Comparison of ENCODE assay signal across 8 cellular contexts in genomic region chr3:177427540-177427939, GRCh38.
DNase-seq lines count a peak whose midpoint lies in the region; ATAC-seq lines count a peak whose summit lies in the region.

No MANE protein-coding gene starts in this region.

- H3K4me3 Mint-ChIP-seq in activated CD4-positive, alpha-beta T cell treated with anti-CD3 and anti-CD28 coated beads, Interleukin-2, amount 10 ng/mL, durations not matched to agents 24 days and 14 days: peak overlapping the region; percentile 65
- peak overlapping the region; percentile 66 for H3K4me3 Mint-ChIP-seq in activated T-helper 17 cell treated with anti-CD3 and anti-CD28 coated beads, Interleukin-2, amount 50 U/mL, for 72 hours
- H3K4me3 Mint-ChIP-seq in stimulated activated effector memory CD8-positive, alpha-beta T cell treated with anti-CD3 and anti-CD28 coated beads, Interleukin-12 subunit alpha, Interleukin-12 subunit beta, amount 100 ng/mL, for 72 hours: peak overlapping the region; percentile 58

- peaks cover 29% of the 10 kb centered on the region for H3K4me1 Mint-ChIP-seq in activated CD4-positive, alpha-beta T cell treated with anti-CD3 and anti-CD28 coated beads, Interleukin-2, amount 10 ng/mL, durations not matched to agents 24 days and 14 days
- H3K4me1 Mint-ChIP-seq in activated T-helper 17 cell treated with anti-CD3 and anti-CD28 coated beads, Interleukin-2, amount 50 U/mL, for 72 hours: peaks cover 36% of the 10 kb centered on the region
- H3K4me1 Mint-ChIP-seq in stimulated activated effector memory CD8-positive, alpha-beta T cell treated with anti-CD3 and anti-CD28 coated beads, Interleukin-12 subunit alpha, Interleukin-12 subunit beta, amount 100 ng/mL, for 72 hours: peaks cover 21% of the 10 kb centered on the region

- peaks cover 5% of the 10 kb centered on the region for H3K9me3 Mint-ChIP-seq in activated CD4-positive, alpha-beta T cell treated with anti-CD3 and anti-CD28 coated beads, Interleukin-2, amount 10 ng/mL, durations not matched to agents 24 days and 14 days
- no peaks in the 10 kb centered on the region for H3K9me3 Mint-ChIP-seq in activated T-helper 17 cell treated with anti-CD3 and anti-CD28 coated beads, Interleukin-2, amount 50 U/mL, for 72 hours
- H3K9me3 Mint-ChIP-seq in stimulated activated effector memory CD8-positive, alpha-beta T cell treated with anti-CD3 and anti-CD28 coated beads, Interleukin-12 subunit alpha, Interleukin-12 subunit beta, amount 100 ng/mL, for 72 hours: no peaks in the 10 kb centered on the region

- intact Hi-C loops in activated CD4-positive, alpha-beta T cell treated with anti-CD3 and anti-CD28 coated beads, Interleukin-2, amount 10 ng/mL, durations not matched to agents 24 days and 14 days (cut with micrococcal nuclease): loop anchor here (1.0 to 10.0 kb wide), 11 partner anchors 67 to 575 kb away; no protein-coding TSS in a partner anchor

- H3K27me3 Mint-ChIP-seq in activated CD4-positive, alpha-beta T cell treated with anti-CD3 and anti-CD28 coated beads, Interleukin-2, amount 10 ng/mL, durations not matched to agents 24 days and 14 days: peaks cover 9% of the 10 kb centered on the region
- H3K27me3 Mint-ChIP-seq in activated T-helper 17 cell treated with anti-CD3 and anti-CD28 coated beads, Interleukin-2, amount 50 U/mL, for 72 hours: peaks cover 4% of the 10 kb centered on the region

- H3K36me3 Mint-ChIP-seq in activated CD4-positive, alpha-beta T cell treated with anti-CD3 and anti-CD28 coated beads, Interleukin-2, amount 10 ng/mL, durations not matched to agents 24 days and 14 days (ENCODE audit: low read depth): peaks cover 3% of the 10 kb centered on the region
- no peaks in the 10 kb centered on the region for H3K36me3 Mint-ChIP-seq in activated T-helper 17 cell treated with anti-CD3 and anti-CD28 coated beads, Interleukin-2, amount 50 U/mL, for 72 hours (ENCODE audit: low read depth)
- peaks cover 9% of the 10 kb centered on the region for H3K36me3 Mint-ChIP-seq in stimulated activated effector memory CD8-positive, alpha-beta T cell treated with anti-CD3 and anti-CD28 coated beads, Interleukin-12 subunit alpha, Interleukin-12 subunit beta, amount 100 ng/mL, for 72 hours

- peak overlapping the region; percentile 91 for H3K27ac Mint-ChIP-seq in activated CD4-positive, alpha-beta T cell treated with anti-CD3 and anti-CD28 coated beads, Interleukin-2, amount 10 ng/mL, durations not matched to agents 24 days and 14 days
- H3K27ac Mint-ChIP-seq in activated T-helper 17 cell treated with anti-CD3 and anti-CD28 coated beads, Interleukin-2, amount 50 U/mL, for 72 hours: peak overlapping the region; percentile 87
- peak overlapping the region; percentile 82 for H3K27ac Mint-ChIP-seq in stimulated activated effector memory CD8-positive, alpha-beta T cell treated with anti-CD3 and anti-CD28 coated beads, Interleukin-12 subunit alpha, Interleukin-12 subunit beta, amount 100 ng/mL, for 72 hours

- peak; percentile 69 for DNase-seq in activated CD4-positive, alpha-beta T cell treated with anti-CD3 and anti-CD28 coated beads, Interleukin-2, amount 10 ng/mL, durations not matched to agents 24 days and 14 days
- no peak for DNase-seq in activated CD4-positive, alpha-beta T cell treated with anti-CD3 and anti-CD28 coated beads for 1 hour
- DNase-seq in stimulated activated effector memory CD8-positive, alpha-beta T cell treated with anti-CD3 and anti-CD28 coated beads, Interleukin-12 subunit alpha, Interleukin-12 subunit beta, amount 100 ng/mL, for 72 hours (ENCODE audit: low spot score in 2 of 2): no peak
- DNase-seq in NCI-H524 (lab: John Stamatoyannopoulos, UW): no peak
- no peak for DNase-seq in 8988T
- DNase-seq in NK-92 (lab: John Stamatoyannopoulos, UW; ENCODE audit: unreplicated experiment): no peak

- ATAC-seq in HG03196 (IDR thresholded peaks at IDR 0.05; ENCODE audit: unreplicated experiment): peak; percentile 4
- peak; percentile 70 for ATAC-seq in activated T-helper 17 cell treated with anti-CD3 and anti-CD28 coated beads, Interleukin-2, amount 50 U/mL, for 72 hours (replicated peaks)
- peak; percentile 66 for ATAC-seq in stimulated activated effector memory CD8-positive, alpha-beta T cell treated with anti-CD3 and anti-CD28 coated beads, Interleukin-12 subunit alpha, Interleukin-12 subunit beta, amount 100 ng/mL, for 72 hours

Comparison
In these comparisons a context has a peak if more than half of its experiments do, and no peak if none do; other contexts are left out.
1. ATAC-seq: peak in every context shown above with its lines; median percentile 70 in activated T-helper 17 cell treated with anti-CD3 and anti-CD28 coated beads, Interleukin-2, amount 50 U/mL, for 72 hours; 66 in stimulated activated effector memory CD8-positive, alpha-beta T cell treated with anti-CD3 and anti-CD28 coated beads, Interleukin-12 subunit alpha, Interleukin-12 subunit beta, amount 100 ng/mL, for 72 hours; 4 in HG03196.